1 cellular context compared by ENCODE assay signal in the genomic region with DNA sequence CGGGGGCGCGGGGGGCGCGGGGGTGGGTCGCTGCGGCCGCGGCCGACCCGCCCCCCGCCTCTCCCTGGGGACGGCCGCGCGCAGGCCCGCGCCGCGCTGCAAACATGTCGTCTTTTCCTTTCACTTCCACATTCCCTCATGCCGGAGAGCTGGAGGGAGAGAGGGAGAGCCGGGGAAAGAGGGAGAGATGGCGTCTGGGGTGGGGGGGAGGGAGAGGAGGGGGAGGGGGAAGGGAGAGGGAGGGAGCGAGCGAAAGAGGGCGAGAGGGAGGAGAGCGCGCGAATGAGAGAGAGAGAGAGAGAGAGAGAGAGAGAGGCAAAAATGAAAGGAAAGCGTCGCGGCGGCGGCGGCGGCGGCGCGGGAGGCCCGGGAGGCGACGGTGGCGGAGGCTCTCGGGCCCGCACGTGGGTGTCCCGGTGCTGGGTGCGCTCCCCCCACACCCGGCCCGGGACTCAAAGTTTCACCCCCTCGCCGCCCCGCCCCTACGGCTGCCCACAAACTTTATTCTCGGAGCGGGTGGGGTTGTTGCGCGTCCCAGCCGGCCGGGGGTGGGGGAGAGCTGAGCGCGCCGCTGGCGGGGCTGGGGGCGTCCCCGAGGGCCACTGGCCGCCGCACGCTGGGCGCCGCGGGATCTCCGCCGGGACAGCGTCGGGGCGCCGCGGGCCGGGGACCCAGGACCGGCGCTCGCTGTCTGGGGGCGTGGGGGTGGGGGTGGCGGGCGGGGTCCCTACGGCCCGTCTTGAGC.
A peak's percentile ranks its signal among the peaks of the same experiment; 100 is the strongest.
TF ChIP-seq lines count a peak whose summit lies in the region.

No MANE protein-coding gene starts in this region.

TF ChIP-seq in HepG2, 621 proteins besides CTCF, POLR2A, EP300 and RAD21 (continued from another document and continues in another):
- 0 out of 2 replicates have a peak, but pooled peaks have one; percentile 21 for TF ChIP-seq ZNF12 (CRISPR knock-in tag; IDR thresholded peaks at IDR 0.05)
- no peak for TF ChIP-seq MED13 (CRISPR knock-in tag; IDR thresholded peaks at IDR 0.05)
- TF ChIP-seq ZNF205 (CRISPR knock-in tag; IDR thresholded peaks at IDR 0.05): no peak
- TF ChIP-seq DNMT1 (CRISPR knock-in tag; IDR thresholded peaks at IDR 0.05): no peak
- TF ChIP-seq ELK4 (CRISPR knock-in tag; IDR thresholded peaks at IDR 0.05; ENCODE audit: borderline replicate concordance): no peak
- TF ChIP-seq MAX (IDR thresholded peaks at IDR 0.05): peak; percentile 58
- no peak for TF ChIP-seq HOXA5 (CRISPR knock-in tag; IDR thresholded peaks at IDR 0.05)
- TF ChIP-seq ZNF547 (CRISPR knock-in tag; IDR thresholded peaks at IDR 0.05): no peak
- no peak for TF ChIP-seq NR2F6 (IDR thresholded peaks at IDR 0.05)
- no peak for TF ChIP-seq NR2F6 (CRISPR knock-in tag; IDR thresholded peaks at IDR 0.05)
- no peak for TF ChIP-seq YEATS2 (CRISPR knock-in tag; IDR thresholded peaks at IDR 0.05; ENCODE audit: borderline replicate concordance)
- TF ChIP-seq FOXA3 (CRISPR knock-in tag; IDR thresholded peaks at IDR 0.05): no peak
- no peak for TF ChIP-seq SRY (CRISPR knock-in tag; IDR thresholded peaks at IDR 0.05)
- peak; percentile 10 for TF ChIP-seq MED8 (CRISPR knock-in tag; IDR thresholded peaks at IDR 0.05; ENCODE audit: insufficient replicate concordance)
- TF ChIP-seq ZNF781 (CRISPR knock-in tag; IDR thresholded peaks at IDR 0.05; ENCODE audit: borderline replicate concordance, not compliant biosample characterization): no peak
- TF ChIP-seq ZSCAN25 (CRISPR knock-in tag; IDR thresholded peaks at IDR 0.05): peak; percentile 47; the same call in 1 of the 2 replicates
- no peak for TF ChIP-seq DNMT3B (CRISPR knock-in tag; conservative IDR thresholded peaks at IDR 0.05)
- no peak for TF ChIP-seq ZNF510 (CRISPR knock-in tag; IDR thresholded peaks at IDR 0.05; ENCODE audit: low read depth)
- no peak for TF ChIP-seq ZNF550 (CRISPR knock-in tag; IDR thresholded peaks at IDR 0.05; ENCODE audit: borderline replicate concordance)
- TF ChIP-seq MAFG (CRISPR knock-in tag; IDR thresholded peaks at IDR 0.05): no peak
- no peak for TF ChIP-seq LCORL (IDR thresholded peaks at IDR 0.05)
- no peak for TF ChIP-seq LCORL (CRISPR knock-in tag; IDR thresholded peaks at IDR 0.05)
- TF ChIP-seq AGO2 (optimal IDR thresholded peaks at IDR 0.05; ENCODE audit: low read depth, low read length): peak; percentile 12
- no peak for TF ChIP-seq ZNF556 (CRISPR knock-in tag; IDR thresholded peaks at IDR 0.05; ENCODE audit: borderline replicate concordance)
- TF ChIP-seq ZNF841 (CRISPR knock-in tag; IDR thresholded peaks at IDR 0.05; ENCODE audit: borderline replicate concordance): no peak
- no peak for TF ChIP-seq IRF9 (CRISPR knock-in tag; IDR thresholded peaks at IDR 0.05; ENCODE audit: borderline replicate concordance)
- no peak for TF ChIP-seq ZNF792 (CRISPR knock-in tag; IDR thresholded peaks at IDR 0.05)
- TF ChIP-seq, protein P1, sequence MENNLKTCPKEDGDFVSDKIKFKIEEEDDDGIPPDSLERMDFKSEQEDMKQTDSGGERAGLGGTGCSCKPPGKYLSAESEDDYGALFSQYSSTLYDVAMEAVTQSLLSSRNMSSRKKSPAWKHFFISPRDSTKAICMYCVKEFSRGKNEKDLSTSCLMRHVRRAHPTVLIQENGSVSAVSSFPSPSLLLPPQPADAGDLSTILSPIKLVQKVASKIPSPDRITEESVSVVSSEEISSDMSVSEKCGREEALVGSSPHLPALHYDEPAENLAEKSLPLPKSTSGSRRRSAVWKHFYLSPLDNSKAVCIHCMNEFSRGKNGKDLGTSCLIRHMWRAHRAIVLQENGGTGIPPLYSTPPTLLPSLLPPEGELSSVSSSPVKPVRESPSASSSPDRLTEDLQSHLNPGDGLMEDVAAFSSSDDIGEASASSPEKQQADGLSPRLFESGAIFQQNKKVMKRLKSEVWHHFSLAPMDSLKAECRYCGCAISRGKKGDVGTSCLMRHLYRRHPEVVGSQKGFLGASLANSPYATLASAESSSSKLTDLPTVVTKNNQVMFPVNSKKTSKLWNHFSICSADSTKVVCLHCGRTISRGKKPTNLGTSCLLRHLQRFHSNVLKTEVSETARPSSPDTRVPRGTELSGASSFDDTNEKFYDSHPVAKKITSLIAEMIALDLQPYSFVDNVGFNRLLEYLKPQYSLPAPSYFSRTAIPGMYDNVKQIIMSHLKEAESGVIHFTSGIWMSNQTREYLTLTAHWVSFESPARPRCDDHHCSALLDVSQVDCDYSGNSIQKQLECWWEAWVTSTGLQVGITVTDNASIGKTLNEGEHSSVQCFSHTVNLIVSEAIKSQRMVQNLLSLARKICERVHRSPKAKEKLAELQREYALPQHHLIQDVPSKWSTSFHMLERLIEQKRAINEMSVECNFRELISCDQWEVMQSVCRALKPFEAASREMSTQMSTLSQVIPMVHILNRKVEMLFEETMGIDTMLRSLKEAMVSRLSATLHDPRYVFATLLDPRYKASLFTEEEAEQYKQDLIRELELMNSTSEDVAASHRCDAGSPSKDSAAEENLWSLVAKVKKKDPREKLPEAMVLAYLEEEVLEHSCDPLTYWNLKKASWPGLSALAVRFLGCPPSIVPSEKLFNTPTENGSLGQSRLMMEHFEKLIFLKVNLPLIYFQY (CRISPR knock-in tag; IDR thresholded peaks at IDR 0.05; ENCODE audit: borderline replicate concordance): no peak
- TF ChIP-seq HMGXB3 (CRISPR knock-in tag; IDR thresholded peaks at IDR 0.05; ENCODE audit: borderline replicate concordance): no peak
- TF ChIP-seq, protein P2, sequence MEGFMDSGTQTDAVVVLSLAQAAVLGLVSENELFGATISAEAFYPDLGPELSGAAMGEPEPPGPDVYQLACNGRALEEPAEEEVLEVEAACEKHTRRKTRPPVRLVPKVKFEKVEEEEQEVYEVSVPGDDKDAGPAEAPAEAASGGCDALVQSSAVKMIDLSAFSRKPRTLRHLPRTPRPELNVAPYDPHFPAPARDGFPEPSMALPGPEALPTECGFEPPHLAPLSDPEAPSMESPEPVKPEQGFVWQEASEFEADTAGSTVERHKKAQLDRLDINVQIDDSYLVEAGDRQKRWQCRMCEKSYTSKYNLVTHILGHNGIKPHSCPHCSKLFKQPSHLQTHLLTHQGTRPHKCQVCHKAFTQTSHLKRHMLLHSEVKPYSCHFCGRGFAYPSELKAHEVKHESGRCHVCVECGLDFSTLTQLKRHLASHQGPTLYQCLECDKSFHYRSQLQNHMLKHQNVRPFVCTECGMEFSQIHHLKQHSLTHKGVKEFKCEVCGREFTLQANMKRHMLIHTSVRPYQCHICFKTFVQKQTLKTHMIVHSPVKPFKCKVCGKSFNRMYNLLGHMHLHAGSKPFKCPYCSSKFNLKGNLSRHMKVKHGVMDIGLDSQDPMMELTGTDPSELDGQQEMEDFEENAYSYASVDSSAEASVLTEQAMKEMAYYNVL (CRISPR knock-in tag; IDR thresholded peaks at IDR 0.05; ENCODE audit: borderline replicate concordance): peak; percentile 40; the same call in 1 of the 2 replicates
- TF ChIP-seq SPEN (CRISPR knock-in tag; IDR thresholded peaks at IDR 0.05; ENCODE audit: low read depth): no peak
- TF ChIP-seq SMYD3 (CRISPR knock-in tag; IDR thresholded peaks at IDR 0.05): no peak
- peak; percentile 74 for TF ChIP-seq RBFOX2 (IDR thresholded peaks at IDR 0.05; ENCODE audit: low read depth, low read length)
- TF ChIP-seq, protein P3, sequence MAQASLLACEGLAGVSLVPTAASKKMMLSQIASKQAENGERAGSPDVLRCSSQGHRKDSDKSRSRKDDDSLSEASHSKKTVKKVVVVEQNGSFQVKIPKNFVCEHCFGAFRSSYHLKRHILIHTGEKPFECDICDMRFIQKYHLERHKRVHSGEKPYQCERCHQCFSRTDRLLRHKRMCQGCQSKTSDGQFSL (CRISPR knock-in tag; IDR thresholded peaks at IDR 0.05): peak; percentile 62
- no peak for TF ChIP-seq KLF15 (CRISPR knock-in tag; IDR thresholded peaks at IDR 0.05; ENCODE audit: borderline replicate concordance)
- TF ChIP-seq YY1 (IDR thresholded peaks at IDR 0.05; ENCODE audit: insufficient read depth, insufficient replicate concordance, low read depth, low read length): peak; percentile 50
- TF ChIP-seq PBX3 (CRISPR knock-in tag; IDR thresholded peaks at IDR 0.05; ENCODE audit: borderline replicate concordance): no peak
- TF ChIP-seq ZBTB7B (CRISPR knock-in tag; IDR thresholded peaks at IDR 0.05): no peak
- 0 out of 2 replicates have a peak, but pooled peaks have one; percentile 2 for TF ChIP-seq ZNF430 (CRISPR knock-in tag; IDR thresholded peaks at IDR 0.05)
- no peak for TF ChIP-seq ZC3H4 (CRISPR knock-in tag; IDR thresholded peaks at IDR 0.05; ENCODE audit: borderline replicate concordance)
- no peak for TF ChIP-seq NFE2L1 (CRISPR knock-in tag; IDR thresholded peaks at IDR 0.05; ENCODE audit: borderline replicate concordance)
- TF ChIP-seq NR0B2 (CRISPR knock-in tag; IDR thresholded peaks at IDR 0.05): no peak
- TF ChIP-seq, protein P4, sequence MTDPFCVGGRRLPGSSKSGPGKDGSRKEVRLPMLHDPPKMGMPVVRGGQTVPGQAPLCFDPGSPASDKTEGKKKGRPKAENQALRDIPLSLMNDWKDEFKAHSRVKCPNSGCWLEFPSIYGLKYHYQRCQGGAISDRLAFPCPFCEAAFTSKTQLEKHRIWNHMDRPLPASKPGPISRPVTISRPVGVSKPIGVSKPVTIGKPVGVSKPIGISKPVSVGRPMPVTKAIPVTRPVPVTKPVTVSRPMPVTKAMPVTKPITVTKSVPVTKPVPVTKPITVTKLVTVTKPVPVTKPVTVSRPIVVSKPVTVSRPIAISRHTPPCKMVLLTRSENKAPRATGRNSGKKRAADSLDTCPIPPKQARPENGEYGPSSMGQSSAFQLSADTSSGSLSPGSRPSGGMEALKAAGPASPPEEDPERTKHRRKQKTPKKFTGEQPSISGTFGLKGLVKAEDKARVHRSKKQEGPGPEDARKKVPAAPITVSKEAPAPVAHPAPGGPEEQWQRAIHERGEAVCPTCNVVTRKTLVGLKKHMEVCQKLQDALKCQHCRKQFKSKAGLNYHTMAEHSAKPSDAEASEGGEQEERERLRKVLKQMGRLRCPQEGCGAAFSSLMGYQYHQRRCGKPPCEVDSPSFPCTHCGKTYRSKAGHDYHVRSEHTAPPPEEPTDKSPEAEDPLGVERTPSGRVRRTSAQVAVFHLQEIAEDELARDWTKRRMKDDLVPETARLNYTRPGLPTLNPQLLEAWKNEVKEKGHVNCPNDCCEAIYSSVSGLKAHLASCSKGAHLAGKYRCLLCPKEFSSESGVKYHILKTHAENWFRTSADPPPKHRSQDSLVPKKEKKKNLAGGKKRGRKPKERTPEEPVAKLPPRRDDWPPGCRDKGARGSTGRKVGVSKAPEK (CRISPR knock-in tag; IDR thresholded peaks at IDR 0.05; ENCODE audit: borderline replicate concordance): no peak
- TF ChIP-seq KLF9 (CRISPR knock-in tag; IDR thresholded peaks at IDR 0.05; ENCODE audit: low read depth): no peak
- TF ChIP-seq ZNF263 (CRISPR knock-in tag; IDR thresholded peaks at IDR 0.05): no peak
